Comparison of ENCODE assay signal across 15 cellular contexts in the genomic region with DNA sequence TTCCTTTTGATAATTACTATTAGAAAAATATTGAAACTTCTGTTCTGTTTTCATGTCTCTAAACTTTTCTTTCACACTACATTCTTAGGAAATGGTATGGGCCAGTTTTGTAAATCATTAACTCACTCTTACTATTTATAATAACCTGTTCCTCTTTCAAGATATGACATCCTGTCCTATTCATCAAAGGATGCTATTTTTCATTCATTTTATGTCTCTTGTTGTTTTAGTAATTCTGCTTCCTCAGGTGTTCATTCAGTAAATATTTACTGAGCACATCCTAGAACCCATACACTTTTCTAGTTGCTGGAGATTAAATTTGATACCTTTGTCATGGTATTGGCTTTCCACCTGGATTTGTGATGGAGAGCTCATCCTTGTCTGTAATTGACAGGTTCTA. TPM values are rescaled to one million over a fixed set of nuclear protein-coding genes. Genes with fewer than 3 reads are reported as not detected.
A peak's percentile ranks its signal among the peaks of the same experiment; 100 is the strongest.
DNase-seq lines count a peak whose midpoint lies in the region; ATAC-seq, FAIRE-seq and TF ChIP-seq lines count a peak whose summit lies in the region.
"Had no signal": no experiment of that assay in that cellular context is flagged by ENCODE, and none has a peak within 500 bp of the region (broad histone marks: within the 10 kb centered on the region; RNA-seq: fewer than 3 reads in every experiment).

No MANE protein-coding gene starts in this region.

- H2AFZ ChIP-seq in neural progenitor cell (replicated peaks): no peak overlapping the region

- no peak overlapping the region for H3K4me3 Mint-ChIP-seq in neural progenitor cell
- H3K4me3 Mint-ChIP-seq: CD4-positive, alpha-beta T cell; T-helper 2 cell treated with Interferon-gamma antibody and Interleukin-4, amounts not matched to agents 5 μg/mL and 100 μg/mL, for 36 hours had no signal

- H3K79me2 ChIP-seq in neural progenitor cell (ENCODE audit: low read depth): no peaks in the 10 kb centered on the region

- DNase-seq in pons (ENCODE audit: low spot score): no peak
- no peak for DNase-seq in neural progenitor cell (ENCODE audit: low spot score)
- no peak for DNase-seq in Ammon's horn (ENCODE audit: low spot score)
- DNase-seq in NCI-H226: no peak
- DNase-seq: activated CD8-positive, alpha-beta memory T cell treated with anti-CD3 and anti-CD28 coated beads for 24 hours; activated naive CD4-positive, alpha-beta T cell; CD4-positive, alpha-beta T cell; left lung; substantia nigra had no signal

- H3K9ac ChIP-seq in neural progenitor cell: no peak overlapping the region

- H3K9me3 Mint-ChIP-seq in neural progenitor cell: no peaks in the 10 kb centered on the region
- H3K9me3 Mint-ChIP-seq: CD4-positive, alpha-beta T cell; T-helper 2 cell treated with Interferon-gamma antibody and Interleukin-4, amounts not matched to agents 5 μg/mL and 100 μg/mL, for 36 hours had no signal

- H3F3A ChIP-seq in neural progenitor cell (ENCODE audit: low read depth): no peaks in the 10 kb centered on the region

- no peaks in the 10 kb centered on the region for H3K27me3 ChIP-seq in neural progenitor cell

- peak; percentile 51 for FAIRE-seq in colon (lab: Jason Lieb, UNC)

- no peak overlapping the region for H3K27ac Mint-ChIP-seq in neural progenitor cell
- H3K27ac Mint-ChIP-seq: CD4-positive, alpha-beta T cell; T-helper 2 cell treated with Interferon-gamma antibody and Interleukin-4, amounts not matched to agents 5 μg/mL and 100 μg/mL, for 36 hours had no signal

- no peak overlapping the region for H3K4me3 ChIP-seq in neural progenitor cell
- H3K4me3 ChIP-seq: left lung had no signal

- peaks cover 3% of the 10 kb centered on the region for H3K27me3 Mint-ChIP-seq in neural progenitor cell (ENCODE audit: insufficient read depth, low read depth)

- TF ChIP-seq CTCF in neural progenitor cell (IDR thresholded peaks at IDR 0.05): no peak

- no peaks in the 10 kb centered on the region for H3K4me1 ChIP-seq in neural progenitor cell
- H3K4me1 ChIP-seq: left lung had no signal

- no peaks in the 10 kb centered on the region for H3K9me3 ChIP-seq in neural progenitor cell (ENCODE audit: low read depth)
- H3K9me3 ChIP-seq: left lung had no signal

- no peaks in the 10 kb centered on the region for H3K36me3 ChIP-seq in neural progenitor cell
- H3K36me3 ChIP-seq: left lung had no signal

- no peak overlapping the region for H3K4me2 ChIP-seq in neural progenitor cell

- no peak overlapping the region for H3K27ac ChIP-seq in neural progenitor cell
- H3K27ac ChIP-seq: left lung had no signal

- ATAC-seq in GM18873 (IDR thresholded peaks at IDR 0.05; ENCODE audit: low FRiP score, unreplicated experiment): peak; percentile 60
- ATAC-seq in GM21529 (IDR thresholded peaks at IDR 0.05; ENCODE audit: unreplicated experiment): peak; percentile 47
- ATAC-seq in HG03135 (IDR thresholded peaks at IDR 0.05; ENCODE audit: unreplicated experiment): peak; percentile 56
- ATAC-seq: left lung had no signal

- no peaks in the 10 kb centered on the region for H3K4me1 Mint-ChIP-seq in neural progenitor cell

- H4K20me1 ChIP-seq in neural progenitor cell (ENCODE audit: low read depth): no peaks in the 10 kb centered on the region

- no peaks in the 10 kb centered on the region for H3K36me3 Mint-ChIP-seq in neural progenitor cell

RNA-seq across cellular contexts. Expression of a gene that starts 58.0 kb away (rescaled TPM):
- 2.5 and 2.7 TPM in 2 replicates for total RNA-seq in neural progenitor cell (ENCODE audit: low replicate concordance)
- total RNA-seq: CD4-positive, alpha-beta T cell; glomerular endothelial cell had no signal
